In genomic region chr12:90925562-90925961, GRCh38 we compare ENCODE assay signal across 23 cellular contexts. TPM values are rescaled to one million over a fixed set of nuclear protein-coding genes. Genes with fewer than 3 reads are reported as not detected.
DNase-seq lines count a peak whose midpoint lies in the region; ATAC-seq and TF ChIP-seq lines count a peak whose summit lies in the region.
"Had no signal": no experiment of that assay in that cellular context is flagged by ENCODE, and none has a peak within 500 bp of the region (broad histone marks: within the 10 kb centered on the region; RNA-seq: fewer than 3 reads in every experiment).

No MANE protein-coding gene starts in this region.

- H3K9me3 ChIP-seq in Caco-2 (peaks cover 9% of the 10 kb centered on the region; the same call in 1 of the 2 replicates), IMR-90 (ENCODE audit: control insufficient read depth, insufficient read depth, low read length) (no peaks in the 10 kb centered on the region), right lobe of liver (no peaks in the 10 kb centered on the region)

- H2AK5ac ChIP-seq in IMR-90 (ENCODE audit: low read depth, low read length) = no peak overlapping the region

- no peak for TF ChIP-seq POLR2A in IMR-90 (IDR thresholded peaks at IDR 0.05; ENCODE audit: low read depth, low read length)
- TF ChIP-seq POLR2A in right lobe of liver (IDR thresholded peaks at IDR 0.05) = no peak

- H3K36me3 Mint-ChIP-seq in Caco-2 (ENCODE audit: insufficient read depth, unreplicated experiment) = no peaks in the 10 kb centered on the region
- H3K36me3 Mint-ChIP-seq: CD14-positive monocyte; CD4-positive, alpha-beta memory T cell; IgD-negative memory B cell had no signal

- in situ Hi-C loops in IMR-90 (cut with MboI; ENCODE audit: low sequenced_read_pairs) = no loop called here

- H2AFZ ChIP-seq in IMR-90 (replicated peaks; ENCODE audit: low read length, poor library complexity) = no peak overlapping the region

- no peak overlapping the region for H3K18ac ChIP-seq in IMR-90 (ENCODE audit: low read depth, low read length)

- H3K4me2 ChIP-seq in IMR-90 (ENCODE audit: low read depth, low read length) = no peak overlapping the region
- H3K4me2 ChIP-seq: BLaER1 had no signal

- no peak overlapping the region for H3K4me3 ChIP-seq in Caco-2 (ENCODE audit: low read depth, low read length)
- no peak overlapping the region for H3K4me3 ChIP-seq in IMR-90 (ENCODE audit: insufficient read depth, low read depth, low read length)
- H3K4me3 ChIP-seq in right lobe of liver = no peak overlapping the region
- H3K4me3 ChIP-seq: BLaER1 had no signal

- no peaks in the 10 kb centered on the region for H3K27me3 Mint-ChIP-seq in Caco-2 (ENCODE audit: insufficient read depth, unreplicated experiment)

- H3K56ac ChIP-seq in IMR-90 (ENCODE audit: extremely low read depth, insufficient read depth, low read length) = no peak overlapping the region

- H4K91ac ChIP-seq in IMR-90 (ENCODE audit: insufficient read depth, low read depth, low read length) = no peak overlapping the region

- TF ChIP-seq RAD21 in IMR-90 (IDR thresholded peaks at IDR 0.05; ENCODE audit: low read length) = no peak

- CTCF ChIA-PET in Caco-2 (lab: Charles Lee) = no interaction called here
- CTCF ChIA-PET in IMR-90 (lab: Yijun Ruan, JAX) = interaction anchor here (0.6 kb wide), 1 partner anchor 594 kb away, joined by 9 read pairs; no protein-coding TSS in a partner anchor

- H3K4ac ChIP-seq in IMR-90 (ENCODE audit: low read depth, low read length) = no peak overlapping the region

- H3K9me1 ChIP-seq in IMR-90 (ENCODE audit: insufficient read depth, low read length) = no peaks in the 10 kb centered on the region

- H3K27ac ChIP-seq in IMR-90 (ENCODE audit: insufficient read depth, low read length) = no peak overlapping the region
- peak overlapping the region in 1 of 3 donors; percentile 45 for H3K27ac ChIP-seq in right lobe of liver
- H3K27ac ChIP-seq: BLaER1 had no signal

- DNase-seq in Caco-2 (peak; percentile 10 to 36), IMR-90 (no peak), iPS-NIHi7 (ENCODE audit: extremely low spot score) (peak; percentile 11), right lobe of liver (no peak), left cardiac atrium (no peak), NCI-H2081 (lab: John Stamatoyannopoulos, UW) (no peak)
- DNase-seq in activated CD4-positive, alpha-beta T cell treated with anti-CD3 and anti-CD28 coated beads for 4 hours = no peak
- DNase-seq: 8988T; Calu3; CD4-positive, alpha-beta memory T cell; GDM1; GOT3; H7; HFFc6; KBM-7 had no signal

- H4K5ac ChIP-seq in IMR-90 (ENCODE audit: low read depth, low read length) = no peak overlapping the region

- H4K8ac ChIP-seq in IMR-90 (ENCODE audit: low read depth in 2 of 2, low read length in 2 of 2) = no peak overlapping the region

- peaks cover 25% of the 10 kb centered on the region for H3K9me3 Mint-ChIP-seq in Caco-2 (ENCODE audit: unreplicated experiment)

- H3K27me3 ChIP-seq in Caco-2 (replicated peaks; ENCODE audit: control insufficient read depth, insufficient read depth, low read length) (no peaks in the 10 kb centered on the region; the same call in 1 of the 2 replicates), IMR-90 (ENCODE audit: control insufficient read depth, insufficient read depth, low read length) (no peaks in the 10 kb centered on the region), right lobe of liver (no peaks in the 10 kb centered on the region)
- H3K27me3 ChIP-seq: BLaER1 had no signal

- H3K4me1 Mint-ChIP-seq in Caco-2 (ENCODE audit: low read depth, unreplicated experiment) = no peaks in the 10 kb centered on the region
- H3K4me1 Mint-ChIP-seq: CD14-positive monocyte; CD4-positive, alpha-beta memory T cell; IgD-negative memory B cell had no signal

- no peak for TF ChIP-seq CTCF in Caco-2 (IDR thresholded peaks at IDR 0.05; ENCODE audit: insufficient read depth in 1 of 2, low read depth in 1 of 2, low read length in 1 of 2, severe bottlenecking in 1 of 2, unreplicated experiment in 1 of 2)
- TF ChIP-seq CTCF in IMR-90 (conservative IDR thresholded peaks at IDR 0.05; ENCODE audit: low read depth, low read length) = no peak
- no peak for TF ChIP-seq CTCF in right lobe of liver (IDR thresholded peaks at IDR 0.05)

- WGBS in IMR-90 (ENCODE audit: extremely low coverage in 2 of 2, insufficient read length in 1 of 2), 2 experiments = no CpG with 5 or more reads among the region's 5 CpGs
- WGBS in right lobe of liver (ENCODE audit: insufficient coverage, low coverage, low lambda C conversion rate, missing lambda C conversion rate) = 36% methylated on average over 5 of the region's 5 CpGs

- H3K14ac ChIP-seq in IMR-90 (replicated peaks; ENCODE audit: low read depth, low read length) = no peak overlapping the region

- intact Hi-C loops in Caco-2 (cut with micrococcal nuclease; ENCODE audit: unreplicated experiment) (no loop called here), IMR-90 (cut with micrococcal nuclease) (no loop called here), right lobe of liver (cut with DNase I) (no loop called here), left cardiac atrium (cut with DNase I) (no loop called here)

- H3K79me1 ChIP-seq in IMR-90 (ENCODE audit: low read depth in 1 of 2, low read length in 2 of 2) = no peaks in the 10 kb centered on the region

- ATAC-seq in IMR-90 (ENCODE audit: low read depth) (no peak), right lobe of liver (peak; percentile 92 to 97 (median 93)), left cardiac atrium (no peak), HG03097 (IDR thresholded peaks at IDR 0.05; ENCODE audit: low FRiP score, unreplicated experiment) (no peak)
- ATAC-seq: HCT116 had no signal

- no peaks in the 10 kb centered on the region for H3K4me1 ChIP-seq in Caco-2
- H3K4me1 ChIP-seq in IMR-90 (ENCODE audit: control insufficient read depth, insufficient read depth, low read length) = no peaks in the 10 kb centered on the region; the same call in 1 of the 2 replicates
- H3K4me1 ChIP-seq in right lobe of liver = peaks cover 0 to 31% (median 11%) of the 10 kb centered on the region in 4 donors
- H3K4me1 ChIP-seq: BLaER1 had no signal

- H4K20me1 ChIP-seq in IMR-90 (ENCODE audit: insufficient read depth, low read length) = no peaks in the 10 kb centered on the region
- H4K20me1 ChIP-seq: BLaER1 had no signal

- H2AK9ac ChIP-seq in IMR-90 (replicated peaks; ENCODE audit: low read depth, low read length, poor library complexity) = peak overlapping the region; percentile 42

- no peak overlapping the region for H2BK20ac ChIP-seq in IMR-90 (ENCODE audit: low read depth, low read length)

- H2BK15ac ChIP-seq in IMR-90 (ENCODE audit: low read depth, low read length) = no peak overlapping the region

- no peak overlapping the region for H3K4me3 Mint-ChIP-seq in Caco-2 (ENCODE audit: unreplicated experiment)
- H3K4me3 Mint-ChIP-seq: CD14-positive monocyte; CD4-positive, alpha-beta memory T cell; HFFc6; IgD-negative memory B cell had no signal

- H3K27ac Mint-ChIP-seq in Caco-2 (ENCODE audit: unreplicated experiment) = no peak overlapping the region
- H3K27ac Mint-ChIP-seq: CD14-positive monocyte; CD4-positive, alpha-beta memory T cell; HFFc6; IgD-negative memory B cell had no signal

- H3K23ac ChIP-seq in IMR-90 (ENCODE audit: low read depth, low read length) = no peak overlapping the region

- BruUV-seq in Caco-2 (replicated peaks; lab: Mats Ljungman, UMichigan) (no TSS peak), IMR-90 (replicated peaks; lab: Mats Ljungman, UMichigan) (no TSS peak)

- no peak overlapping the region for H2BK5ac ChIP-seq in IMR-90 (ENCODE audit: low read depth, low read length, poor library complexity, severe bottlenecking)

- H3K36me3 ChIP-seq in Caco-2 (ENCODE audit: control insufficient read depth, insufficient read depth, low read length) (no peaks in the 10 kb centered on the region), IMR-90 (ENCODE audit: control insufficient read depth, insufficient read depth, low read length) (no peaks in the 10 kb centered on the region), right lobe of liver (no peaks in the 10 kb centered on the region)
- H3K36me3 ChIP-seq: BLaER1 had no signal

- no peak overlapping the region for H3K9ac ChIP-seq in IMR-90 (ENCODE audit: low read depth, low read length)
- H3K9ac ChIP-seq: BLaER1 had no signal

- dilution Hi-C loops in IMR-90 (cut with HindIII; ENCODE audit: low sequenced_read_pairs, unreplicated experiment) = no loop called here

- POLR2A ChIA-PET in Caco-2 (lab: Charles Lee) (no interaction called here), IMR-90 (lab: Charles Lee; ENCODE audit: unreplicated experiment) (no interaction called here)

- H2BK120ac ChIP-seq in IMR-90 (ENCODE audit: low read depth, low read length) = no peak overlapping the region

TF ChIP-seq in IMR-90, 13 proteins besides CTCF, POLR2A, EP300 and RAD21 (continues in another document):
- TF ChIP-seq, protein P1, sequence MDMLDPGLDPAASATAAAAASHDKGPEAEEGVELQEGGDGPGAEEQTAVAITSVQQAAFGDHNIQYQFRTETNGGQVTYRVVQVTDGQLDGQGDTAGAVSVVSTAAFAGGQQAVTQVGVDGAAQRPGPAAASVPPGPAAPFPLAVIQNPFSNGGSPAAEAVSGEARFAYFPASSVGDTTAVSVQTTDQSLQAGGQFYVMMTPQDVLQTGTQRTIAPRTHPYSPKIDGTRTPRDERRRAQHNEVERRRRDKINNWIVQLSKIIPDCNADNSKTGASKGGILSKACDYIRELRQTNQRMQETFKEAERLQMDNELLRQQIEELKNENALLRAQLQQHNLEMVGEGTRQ (IDR thresholded peaks at IDR 0.05; ENCODE audit: low read depth, low read length) = no peak
- no peak for TF ChIP-seq ELK1 (IDR thresholded peaks at IDR 0.05; ENCODE audit: borderline replicate concordance, low read depth, low read length)
- TF ChIP-seq CHD1 (IDR thresholded peaks at IDR 0.05; ENCODE audit: low read depth, low read length) = no peak
- no peak for TF ChIP-seq FOS (IDR thresholded peaks at IDR 0.05; ENCODE audit: low read depth, low read length)
- no peak for TF ChIP-seq BHLHE40 (IDR thresholded peaks at IDR 0.05; ENCODE audit: low read depth, low read length)
- no peak for TF ChIP-seq CEBPB (IDR thresholded peaks at IDR 0.05; ENCODE audit: low read depth, low read length)
- no peak for TF ChIP-seq MAFK (IDR thresholded peaks at IDR 0.05; ENCODE audit: low read depth, low read length)
- TF ChIP-seq SMC3 (IDR thresholded peaks at IDR 0.05; ENCODE audit: low read depth, low read length) = no peak

RNA-seq across cellular contexts. Expression of gene CCER1, which starts 29.4 kb away (rescaled TPM):
- total RNA-seq in Caco-2 (2022) (not detected in 2 replicates), IMR-90 (2012; rRNA removed) (not detected in 2 replicates), right lobe of liver (not detected), left cardiac atrium (not detected)
- not detected in 2 replicates for polyA plus RNA-seq in IMR-90 (2012; rRNA removed)
- polyA plus RNA-seq in IMR-90 (2012; cell fraction: cytosol; rRNA removed) = not detected in 2 replicates
- not detected in 2 replicates for polyA plus RNA-seq in IMR-90 (2012; cell fraction: nucleus; rRNA removed; ENCODE audit: low replicate concordance)
- total RNA-seq: A673; Calu3; CD4-positive, alpha-beta memory T cell; H7; HFFc6; HT-29 had no signal
- polyA plus RNA-seq: AG04450; CD14-positive monocyte; CD4-positive, alpha-beta memory T cell; IgD-negative memory B cell had no signal

Comparison
In these comparisons a context has a peak if more than half of its experiments do, and no peak if none do; other contexts are left out.
1. DNase-seq: peak in Caco-2 (2 of 2) and iPS-NIHi7 (single experiment); none in IMR-90 (single experiment), right lobe of liver (0 of 3), left cardiac atrium (single experiment), activated CD4-positive, alpha-beta T cell treated with anti-CD3 and anti-CD28 coated beads for 4 hours (0 of 2) and NCI-H2081 (0 of 2).
2. ATAC-seq: peak in right lobe of liver (4 of 4); none in IMR-90 (single experiment), left cardiac atrium (0 of 2) and HG03097 (single experiment).